ENCODE assay signal across 8 cellular contexts in genomic region chr17:62064029-62064790, GRCh38. TPM values are rescaled to one million over a fixed set of nuclear protein-coding genes. Genes with fewer than 3 reads are reported as not detected.
DNase-seq lines count a peak whose midpoint lies in the region; ATAC-seq and TF ChIP-seq lines count a peak whose summit lies in the region.

No MANE protein-coding gene starts in this region.

- peak overlapping the region; percentile 82 for H3K4me2 ChIP-seq in OCI-LY7 (ENCODE audit: low read length)

- no peak overlapping the region for H2AFZ ChIP-seq in OCI-LY7 (ENCODE audit: low read length)

- no peak for ATAC-seq in GM21529 (IDR thresholded peaks at IDR 0.05; ENCODE audit: unreplicated experiment)

- CTCF ChIA-PET in OCI-LY7 (lab: Charles Lee; ENCODE audit: unreplicated experiment) = interaction anchor here (0.6 kb wide), 1 partner anchor 45 kb away, joined by 3 read pairs; no protein-coding TSS in a partner anchor

- no TSS peak for BruUV-seq in OCI-LY7 (replicated peaks; lab: Mats Ljungman, UMichigan)

- H3K79me2 ChIP-seq in OCI-LY7 (ENCODE audit: insufficient read depth, low read depth, low read length) = peaks cover 59% of the 10 kb centered on the region

- no peaks in the 10 kb centered on the region for H3K9me2 ChIP-seq in OCI-LY7 (ENCODE audit: insufficient read depth, low read length)

- no peak for TF ChIP-seq CTCF in OCI-LY7 (conservative IDR thresholded peaks at IDR 0.05; ENCODE audit: low read length)
- no peak for TF ChIP-seq CTCF in colonic mucosa (IDR thresholded peaks at IDR 0.05)

- H3K27ac ChIP-seq in OCI-LY7 (ENCODE audit: low read depth, low read length, poor library complexity, severe bottlenecking) (peak overlapping the region; percentile 61), colonic mucosa (peak overlapping the region; percentile 82), mucosa of rectum (ENCODE audit: low read depth in 2 of 2, low read length in 2 of 2) (peak overlapping the region; percentile 85 to 87)

- peaks cover 39% of the 10 kb centered on the region for H3K36me3 ChIP-seq in OCI-LY7 (ENCODE audit: insufficient read depth, low read length)
- H3K36me3 ChIP-seq in colonic mucosa = no peaks in the 10 kb centered on the region
- peaks cover 10 to 14% of the 10 kb centered on the region in 2 donors for H3K36me3 ChIP-seq in mucosa of rectum (ENCODE audit: control insufficient read depth in 2 of 2, insufficient read depth in 2 of 2, low read length in 2 of 2)

- H3K9ac ChIP-seq in colonic mucosa (ENCODE audit: low read depth in 2 of 2, low read length in 2 of 2) = peak overlapping the region; percentile 29 to 82
- H3K9ac ChIP-seq in mucosa of rectum (ENCODE audit: low read depth in 1 of 2, low read length in 2 of 2) = peak overlapping the region; percentile 92 to 93

- peaks cover 34% of the 10 kb centered on the region for H4K20me1 ChIP-seq in OCI-LY7 (ENCODE audit: insufficient read depth, low read length)

- peak overlapping the region; percentile 99 for H3K4me3 ChIP-seq in OCI-LY7 (ENCODE audit: low read depth, low read length, poor library complexity, severe bottlenecking)
- H3K4me3 ChIP-seq in colonic mucosa = peak overlapping the region; percentile 82
- peak overlapping the region; percentile 80 to 99 for H3K4me3 ChIP-seq in mucosa of rectum (ENCODE audit: low read length in 2 of 2)

- H3K27me3 ChIP-seq in colonic mucosa (no peaks in the 10 kb centered on the region), mucosa of rectum (ENCODE audit: control insufficient read depth in 2 of 2, insufficient read depth in 2 of 2, low read length in 2 of 2) (no peaks in the 10 kb centered on the region)

- H3K4me1 ChIP-seq in OCI-LY7 (ENCODE audit: insufficient read depth, low read length, poor library complexity, severe bottlenecking) (peaks cover 29% of the 10 kb centered on the region), colonic mucosa (no peaks in the 10 kb centered on the region), mucosa of rectum (ENCODE audit: control insufficient read depth in 2 of 2, insufficient read depth in 2 of 2, low read length in 2 of 2) (peaks cover 10 to 24% of the 10 kb centered on the region in 2 donors)

- DNase-seq in NCI-H510A treated with DMSO at 0.1 percent for 48 hours (lab: John Stamatoyannopoulos, UW) (peak; percentile 31), NCI-H510A (lab: John Stamatoyannopoulos, UW) (no peak), OCI-LY7 (ENCODE audit: low spot score) (peak; percentile 29), colonic mucosa (no peak), GM19240 (ENCODE audit: insufficient read length, low spot score) (no peak), cortex of kidney (lab: John Stamatoyannopoulos, UW) (no peak)

- no peaks in the 10 kb centered on the region for H3K9me3 ChIP-seq in OCI-LY7 (ENCODE audit: low read length)
- no peaks in the 10 kb centered on the region for H3K9me3 ChIP-seq in colonic mucosa
- no peaks in the 10 kb centered on the region for H3K9me3 ChIP-seq in mucosa of rectum (ENCODE audit: control insufficient read depth in 2 of 2, low read length in 2 of 2)

- POLR2A ChIA-PET in OCI-LY7 (lab: Charles Lee) = no interaction called here

- intact Hi-C loops in OCI-LY7 (cut with micrococcal nuclease; ENCODE audit: unreplicated experiment) (loop anchor here (2.0 to 10.0 kb wide), 3 partner anchors 137 to 279 kb away; partner anchors contain the start of genes BRIP1 and INTS2), colonic mucosa (cut with DNase I) (no loop called here)

RNA-seq across cellular contexts. Expression of gene MED13, which starts 0.9 kb away (rescaled TPM):
- total RNA-seq in OCI-LY7 (2014; rRNA removed; shearing (Covaris generic)) = 32.5 and 42.3 TPM in 2 replicates
- total RNA-seq in OCI-LY7 (2022) = 70.8 and 80.3 TPM in 2 replicates
- total RNA-seq in colonic mucosa = 10 to 100 TPM; 61.9 to 77.5 TPM

Comparison
In these comparisons a context has a peak if more than half of its experiments do, and no peak if none do; other contexts are left out.
1. DNase-seq: peak in NCI-H510A treated with DMSO at 0.1 percent for 48 hours (single experiment) and OCI-LY7 (single experiment); none in NCI-H510A (single experiment), colonic mucosa (single experiment), GM19240 (single experiment) and cortex of kidney (single experiment).
2. Peak in every context shown above with its lines, with median percentiles within 50 percentile points of each other: H3K27ac ChIP-seq and H3K4me3 ChIP-seq.